Comparison of ENCODE assay signal across 24 cellular contexts in genomic region chr1:43879996-43880395, GRCh38. TPM values are rescaled to one million over a fixed set of nuclear protein-coding genes. Genes with fewer than 3 reads are reported as not detected.
"Had no signal": no experiment of that assay in that cellular context is flagged by ENCODE, and none has a peak within 500 bp of the region (broad histone marks: within the 10 kb centered on the region; RNA-seq: fewer than 3 reads in every experiment).

No MANE protein-coding gene starts in this region.

- H3K27ac Mint-ChIP-seq: activated CD4-positive, alpha-beta memory T cell treated with anti-CD3 and anti-CD28 coated beads for 36 hours; activated CD4-positive, alpha-beta T cell treated with anti-CD3 and anti-CD28 coated beads for 36 hours; activated CD8-positive, alpha-beta memory T cell treated with anti-CD3 and anti-CD28 coated beads, Interleukin-2, amount 10 ng/mL, durations not matched to agents 7 days and 5 days; activated naive CD4-positive, alpha-beta T cell treated with anti-CD3 and anti-CD28 coated beads, Interleukin-2, amount 50 U/mL, for 24 hours; natural killer cell; T-helper 1 cell treated with Interleukin-12 subunit alpha and Interleukin-12 subunit beta and Interleukin-4 antibody, amounts not matched to agents 30 μg/mL and 1 μg/mL, for 36 hours had no signal

- H2AFZ ChIP-seq: parathyroid adenoma had no signal

- ATAC-seq: activated CD4-positive, alpha-beta T cell treated with anti-CD3 and anti-CD28 coated beads for 36 hours; activated CD8-positive, alpha-beta memory T cell treated with anti-CD3 and anti-CD28 coated beads, Interleukin-2, amount 10 ng/mL, durations not matched to agents 7 days and 5 days; natural killer cell had no signal

- H3K36me3 Mint-ChIP-seq: activated CD4-positive, alpha-beta memory T cell treated with anti-CD3 and anti-CD28 coated beads for 36 hours; natural killer cell had no signal

- H3K27ac ChIP-seq: adrenal gland, cardiac muscle cell, neutrophil, parathyroid adenoma, VCaP had no signal

- H3K9ac ChIP-seq: parathyroid adenoma had no signal

- H3K9me3 ChIP-seq: adrenal gland, neutrophil had no signal

- H3K4me1 ChIP-seq: adrenal gland had no signal

- DNase-seq: activated CD4-positive, alpha-beta memory T cell treated with anti-CD3 and anti-CD28 coated beads for 36 hours; activated CD4-positive, alpha-beta T cell treated with anti-CD3 and anti-CD28 coated beads for 36 hours; activated CD8-positive, alpha-beta memory T cell treated with anti-CD3 and anti-CD28 coated beads, Interleukin-2, amount 10 ng/mL, durations not matched to agents 7 days and 5 days; activated T-cell treated with anti-CD3 and anti-CD28 coated beads, Interleukin-2, amount 50 U/mL, for 1 hour; adrenal gland; cortex of kidney; effector CD4-positive, alpha-beta T cell; foreskin melanocyte; head of caudate nucleus; natural killer cell; retina; small intestine; stimulated activated CD4-positive, alpha-beta T cell treated with anti-CD3 and anti-CD28 coated beads, Interleukin-4, amount 100 ng/mL, for 4 hours; stimulated activated CD8-positive, alpha-beta memory T cell treated with anti-CD3 and anti-CD28 coated beads, Interleukin-4, amount 100 ng/mL, for 48 hours; stimulated activated naive CD4-positive, alpha-beta T cell treated with Interleukin-2 at 50 U/mL for 16 hours; substantia nigra; trophoblast cell had no signal

- H3K4me3 Mint-ChIP-seq: activated CD4-positive, alpha-beta memory T cell treated with anti-CD3 and anti-CD28 coated beads for 36 hours; activated CD4-positive, alpha-beta T cell treated with anti-CD3 and anti-CD28 coated beads for 36 hours; activated CD8-positive, alpha-beta memory T cell treated with anti-CD3 and anti-CD28 coated beads, Interleukin-2, amount 10 ng/mL, durations not matched to agents 7 days and 5 days; activated naive CD4-positive, alpha-beta T cell treated with anti-CD3 and anti-CD28 coated beads, Interleukin-2, amount 50 U/mL, for 24 hours; natural killer cell; T-helper 1 cell treated with Interleukin-12 subunit alpha and Interleukin-12 subunit beta and Interleukin-4 antibody, amounts not matched to agents 30 μg/mL and 1 μg/mL, for 36 hours had no signal

- H3K27me3 ChIP-seq: adrenal gland, cardiac muscle cell, neutrophil had no signal

- H3K27me3 Mint-ChIP-seq: activated CD4-positive, alpha-beta memory T cell treated with anti-CD3 and anti-CD28 coated beads for 36 hours; activated CD4-positive, alpha-beta T cell treated with anti-CD3 and anti-CD28 coated beads for 36 hours; activated CD8-positive, alpha-beta memory T cell treated with anti-CD3 and anti-CD28 coated beads, Interleukin-2, amount 10 ng/mL, durations not matched to agents 7 days and 5 days; activated naive CD4-positive, alpha-beta T cell treated with anti-CD3 and anti-CD28 coated beads, Interleukin-2, amount 50 U/mL, for 24 hours had no signal

- FAIRE-seq: endothelial cell of umbilical vein, small intestine had no signal

- H3K4me1 Mint-ChIP-seq: activated CD4-positive, alpha-beta T cell treated with anti-CD3 and anti-CD28 coated beads for 36 hours; activated CD8-positive, alpha-beta memory T cell treated with anti-CD3 and anti-CD28 coated beads, Interleukin-2, amount 10 ng/mL, durations not matched to agents 7 days and 5 days; activated naive CD4-positive, alpha-beta T cell treated with anti-CD3 and anti-CD28 coated beads, Interleukin-2, amount 50 U/mL, for 24 hours; natural killer cell had no signal

- H3K4me3 ChIP-seq: adrenal gland, cardiac muscle cell had no signal

- H3K9me3 Mint-ChIP-seq: activated CD4-positive, alpha-beta memory T cell treated with anti-CD3 and anti-CD28 coated beads for 36 hours; activated naive CD4-positive, alpha-beta T cell treated with anti-CD3 and anti-CD28 coated beads, Interleukin-2, amount 50 U/mL, for 24 hours; natural killer cell; T-helper 1 cell treated with Interleukin-12 subunit alpha and Interleukin-12 subunit beta and Interleukin-4 antibody, amounts not matched to agents 30 μg/mL and 1 μg/mL, for 36 hours had no signal

- H3K36me3 ChIP-seq: adrenal gland, cardiac muscle cell, neutrophil had no signal

- H3K79me2 ChIP-seq: parathyroid adenoma had no signal

RNA-seq across cellular contexts. Expression of gene ARTN, which starts 53.6 kb away (rescaled TPM):
- total RNA-seq: activated CD4-positive, alpha-beta memory T cell treated with anti-CD3 and anti-CD28 coated beads for 36 hours; activated CD8-positive, alpha-beta memory T cell treated with anti-CD3 and anti-CD28 coated beads, Interleukin-2, amount 10 ng/mL, durations not matched to agents 7 days and 5 days had no signal
